ENCODE assay signal across 1 cellular context in the genomic region with DNA sequence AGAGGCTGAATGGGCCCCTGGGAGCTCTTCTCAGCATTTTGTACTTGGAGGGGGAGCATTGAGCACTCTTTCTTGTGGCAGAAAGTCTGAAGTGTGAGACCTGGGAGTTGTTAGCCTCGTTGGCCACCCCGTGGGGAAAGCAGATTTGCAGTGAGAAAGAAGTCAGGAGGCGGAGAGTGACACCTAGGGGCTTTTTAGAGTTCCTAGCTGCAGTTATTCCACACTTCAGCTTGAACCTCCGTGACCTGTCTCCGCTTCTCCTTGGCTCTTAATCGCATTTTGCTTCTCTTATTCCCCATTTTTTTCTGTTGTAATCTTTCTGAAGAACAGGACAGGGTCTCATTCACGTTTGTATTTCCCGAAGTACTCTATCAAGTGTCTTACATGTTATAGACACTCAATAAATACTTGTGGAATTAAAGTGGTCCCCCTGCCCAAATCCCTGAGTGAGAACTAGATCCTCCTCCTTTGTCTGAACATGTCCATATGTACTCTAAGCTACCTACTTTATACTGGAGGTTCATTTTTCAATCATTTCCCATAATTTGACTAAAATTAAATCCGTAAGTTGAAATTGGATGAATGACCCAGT.
TF ChIP-seq lines count a peak whose summit lies in the region.

No MANE protein-coding gene starts in this region.

TF ChIP-seq in HCT116, 20 proteins besides CTCF, POLR2A, EP300 and RAD21 (continued from another document):
- TF ChIP-seq ATF3 (IDR thresholded peaks at IDR 0.05): no peak
- no peak for TF ChIP-seq ZNF274 (IDR thresholded peaks at IDR 0.05; ENCODE audit: low read depth, low read length)
- TF ChIP-seq POLR2AphosphoS5 (IDR thresholded peaks at IDR 0.05; ENCODE audit: low read depth, low read length): no peak
- no peak for TF ChIP-seq CEBPB (IDR thresholded peaks at IDR 0.05; ENCODE audit: low read depth)
- TF ChIP-seq SRF (IDR thresholded peaks at IDR 0.05; ENCODE audit: low read depth): no peak
- no peak for TF ChIP-seq TCF7L2 (IDR thresholded peaks at IDR 0.05; ENCODE audit: borderline replicate concordance, extremely low read depth, insufficient read depth, insufficient read length)
- no peak for TF ChIP-seq ZFX (IDR thresholded peaks at IDR 0.05)
